23 cellular contexts compared by ENCODE assay signal in the genomic region with DNA sequence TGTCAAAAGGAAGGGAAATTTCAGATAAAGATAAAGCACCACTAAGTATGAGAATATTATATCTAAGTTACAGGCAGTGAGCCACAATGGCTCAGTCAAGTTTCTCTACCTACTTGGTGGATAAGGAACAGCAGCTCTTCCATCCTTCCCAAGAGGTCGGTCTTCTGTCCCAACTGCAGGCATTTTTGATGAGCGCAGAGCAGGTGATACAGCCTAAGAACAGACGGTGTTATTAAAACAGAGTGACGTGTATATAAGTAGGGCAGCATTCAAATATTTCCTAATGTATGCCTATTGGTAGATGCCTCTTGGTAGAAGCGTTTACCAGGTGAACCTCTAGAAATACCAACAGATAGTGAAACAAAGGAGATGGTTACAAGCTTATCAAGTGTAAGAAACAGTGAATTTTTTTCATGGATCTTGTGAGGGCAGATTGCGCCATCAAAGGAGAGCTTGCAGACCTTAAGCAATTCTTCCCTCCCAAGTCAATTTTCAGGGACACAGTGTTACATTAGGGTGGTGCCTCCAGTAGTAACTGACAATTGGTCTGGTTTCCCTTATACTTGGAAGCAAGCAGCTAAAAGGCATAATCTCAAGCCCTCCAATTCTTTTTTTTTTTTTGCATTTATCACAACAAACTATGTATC.
DNase-seq lines count a peak whose midpoint lies in the region; ATAC-seq and TF ChIP-seq lines count a peak whose summit lies in the region.
"Had no signal": no experiment of that assay in that cellular context is flagged by ENCODE, and none has a peak within 500 bp of the region (broad histone marks: within the 10 kb centered on the region; RNA-seq: fewer than 3 reads in every experiment).

No MANE protein-coding gene starts in this region.

- CTCF ChIA-PET in MCF 10A (lab: Yijun Ruan, JAX) (interaction anchor here (0.7 to 1.2 kb wide), 3 partner anchors 13 to 233 kb away, joined by 3 to 5 read pairs (median 3); no protein-coding TSS in a partner anchor), mammary epithelial cell (lab: Charles Lee; ENCODE audit: low non-redundant PET) (no interaction called here)

- POLR2A ChIA-PET in MCF 10A (lab: Yijun Ruan, JAX) = interaction anchor here (0.7 to 1.8 kb wide), 3 partner anchors 8 to 1723 kb away, joined by 3 to 4 read pairs (median 3); no protein-coding TSS in a partner anchor

- no peak overlapping the region for H3K4me3 Mint-ChIP-seq in MCF 10A (ENCODE audit: unreplicated experiment)
- H3K4me3 Mint-ChIP-seq: activated naive CD4-positive, alpha-beta T cell treated with anti-CD3 and anti-CD28 coated beads, Interleukin-2, amount 10 ng/mL, durations not matched to agents 7 days and 5 days had no signal

- no peak overlapping the region for H3K4me3 ChIP-seq in mammary epithelial cell (replicated peaks in 1 of 3; ENCODE audit: insufficient read depth in 1 of 3, low read depth in 2 of 3, low read length in 3 of 3)
- H3K4me3 ChIP-seq in cardiac fibroblast (replicated peaks in 1 of 2; ENCODE audit: low read depth in 2 of 2, low read length in 2 of 2) = no peak overlapping the region
- no peak overlapping the region for H3K4me3 ChIP-seq in foreskin fibroblast (ENCODE audit: low read depth in 1 of 2, low read length in 2 of 2)
- H3K4me3 ChIP-seq: Peyer's patch, SJSA1 had no signal

- no peak overlapping the region for H2AFZ ChIP-seq in mammary epithelial cell (ENCODE audit: low read depth, low read length)

- H3K9me3 Mint-ChIP-seq in MCF 10A (ENCODE audit: unreplicated experiment) = no peaks in the 10 kb centered on the region
- H3K9me3 Mint-ChIP-seq: activated naive CD4-positive, alpha-beta T cell treated with anti-CD3 and anti-CD28 coated beads, Interleukin-2, amount 10 ng/mL, durations not matched to agents 7 days and 5 days had no signal

- DNase-seq in MCF 10A (ENCODE audit: unreplicated experiment) (peak; percentile 45), mammary epithelial cell (no peak), cardiac fibroblast (ENCODE audit: low read depth in 2 of 2) (peak; percentile 34 to 54), foreskin fibroblast (peak; percentile 35 to 65), NCI-H187 treated with DMSO at 0.1 percent for 48 hours (lab: John Stamatoyannopoulos, UW) (no peak)
- no peak for DNase-seq in activated naive CD4-positive, alpha-beta T cell (lab: John Stamatoyannopoulos, UW)
- DNase-seq: activated naive CD4-positive, alpha-beta T cell treated with anti-CD3 and anti-CD28 coated beads, Interleukin-2, amount 10 ng/mL, durations not matched to agents 7 days and 5 days; C1 segment of cervical spinal cord; effector memory CD4-positive, alpha-beta T cell; hippocampal formation; NCI-H1092; NCI-H2107; NCI-H510A treated with DMSO at 0.1 percent for 48 hours; NK-92 treated with Interleukin-12 subunit alpha and Interleukin-12 subunit beta, amount 100 ng/mL, for 24 hours; Peyer's patch; stimulated activated CD4-positive, alpha-beta T cell treated with anti-CD3 and anti-CD28 coated beads, Interleukin-12 subunit alpha, Interleukin-12 subunit beta, amount 100 ng/mL, for 4 hours; substantia nigra; WERI-Rb-1 had no signal

- in situ Hi-C loops in mammary epithelial cell (cut with MboI; ENCODE audit: low sequenced_read_pairs in 2 of 2) = loop anchor here in 1 of 2 donors (25.0 kb wide), 1 partner anchor 609 kb away; no protein-coding TSS in a partner anchor

- H3K27ac Mint-ChIP-seq in MCF 10A (ENCODE audit: low read depth, unreplicated experiment) = no peak overlapping the region
- H3K27ac Mint-ChIP-seq: activated naive CD4-positive, alpha-beta T cell treated with anti-CD3 and anti-CD28 coated beads, Interleukin-2, amount 10 ng/mL, durations not matched to agents 7 days and 5 days had no signal

- BruUV-seq in MCF 10A (replicated peaks; lab: Mats Ljungman, UMichigan) (no TSS peak), mammary epithelial cell (replicated peaks; lab: Mats Ljungman, UMichigan) (no TSS peak)

- no peaks in the 10 kb centered on the region for H3K79me2 ChIP-seq in mammary epithelial cell (ENCODE audit: insufficient read depth, low read length)

- peaks cover 10% of the 10 kb centered on the region for H3K36me3 ChIP-seq in mammary epithelial cell (ENCODE audit: insufficient read depth, low read length)

- ATAC-seq in GM21619 (IDR thresholded peaks at IDR 0.05; ENCODE audit: unreplicated experiment) (no peak), HG02870 (IDR thresholded peaks at IDR 0.05; ENCODE audit: unreplicated experiment) (no peak)

- dilution Hi-C loops in mammary epithelial cell (cut with HindIII; ENCODE audit: low sequenced_read_pairs) = no loop called here

- H3K4me1 Mint-ChIP-seq in MCF 10A (ENCODE audit: insufficient read depth, unreplicated experiment) = peaks cover 12% of the 10 kb centered on the region
- H3K4me1 Mint-ChIP-seq: activated naive CD4-positive, alpha-beta T cell treated with anti-CD3 and anti-CD28 coated beads, Interleukin-2, amount 10 ng/mL, durations not matched to agents 7 days and 5 days had no signal

- intact Hi-C loops in MCF 10A (cut with micrococcal nuclease) = no loop called here
- intact Hi-C loops in mammary epithelial cell (cut with micrococcal nuclease) = no loop called here

- no peak overlapping the region for H3K27ac ChIP-seq in mammary epithelial cell (ENCODE audit: insufficient read depth, low read depth, low read length)
- H3K27ac ChIP-seq: KMS-11, neutrophil, Peyer's patch, SJSA1, WERI-Rb-1 had no signal

- no peaks in the 10 kb centered on the region for H3K27me3 Mint-ChIP-seq in MCF 10A (ENCODE audit: insufficient read depth, unreplicated experiment)
- H3K27me3 Mint-ChIP-seq: activated naive CD4-positive, alpha-beta T cell treated with anti-CD3 and anti-CD28 coated beads, Interleukin-2, amount 10 ng/mL, durations not matched to agents 7 days and 5 days had no signal

- H3K27me3 ChIP-seq in mammary epithelial cell (ENCODE audit: insufficient read depth, low read length) = no peaks in the 10 kb centered on the region
- H3K27me3 ChIP-seq: neutrophil, Peyer's patch, SJSA1 had no signal

- TF ChIP-seq CTCF in MCF 10A (IDR thresholded peaks at IDR 0.05; ENCODE audit: unreplicated experiment) (no peak), mammary epithelial cell (conservative IDR thresholded peaks at IDR 0.05 in 1 of 2, IDR thresholded peaks at IDR 0.05 in 1 of 2; ENCODE audit: extremely low read depth in 1 of 2, insufficient read depth in 1 of 2, low read depth in 1 of 2, low read length in 2 of 2) (no peak), cardiac fibroblast (IDR thresholded peaks at IDR 0.05; ENCODE audit: low read depth, low read length) (no peak), foreskin fibroblast (IDR thresholded peaks at IDR 0.05; ENCODE audit: low read depth, low read length) (no peak)

- H3K9me3 ChIP-seq in mammary epithelial cell (replicated peaks; ENCODE audit: insufficient read depth, low read length) = no peaks in the 10 kb centered on the region
- H3K9me3 ChIP-seq: neutrophil, Peyer's patch, SJSA1 had no signal

- peaks cover 43% of the 10 kb centered on the region for H3K36me3 Mint-ChIP-seq in MCF 10A (ENCODE audit: insufficient read depth, unreplicated experiment)

- H3K9ac ChIP-seq in mammary epithelial cell (ENCODE audit: insufficient read depth, low read length) = no peak overlapping the region
- H3K9ac ChIP-seq: KMS-11 had no signal

- no peaks in the 10 kb centered on the region for H4K20me1 ChIP-seq in mammary epithelial cell (ENCODE audit: insufficient read depth, low read length)

- no peaks in the 10 kb centered on the region for H3K4me1 ChIP-seq in mammary epithelial cell (ENCODE audit: insufficient read depth, low read length)

- no peak overlapping the region for H3K4me2 ChIP-seq in mammary epithelial cell (ENCODE audit: insufficient read depth, low read depth, low read length)
- H3K4me2 ChIP-seq: KMS-11 had no signal

- 88% methylated on average over 6 of the region's 6 CpGs for WGBS in mammary epithelial cell (ENCODE audit: low coverage, missing lambda C conversion rate)

Comparison
In these comparisons a context has a peak if more than half of its experiments do, and no peak if none do; other contexts are left out.
1. DNase-seq: peak in MCF 10A (single experiment), cardiac fibroblast (2 of 2) and foreskin fibroblast (2 of 2); none in mammary epithelial cell (single experiment), activated naive CD4-positive, alpha-beta T cell (0 of 4) and NCI-H187 treated with DMSO at 0.1 percent for 48 hours (single experiment).